ENCODE assay signal across 9 cellular contexts in genomic region chr17:6456914-6457687, GRCh38. TPM values are rescaled to one million over a fixed set of nuclear protein-coding genes. Genes with fewer than 3 reads are reported as not detected.
DNase-seq lines count a peak whose midpoint lies in the region; ATAC-seq and TF ChIP-seq lines count a peak whose summit lies in the region.
"Had no signal": no experiment of that assay in that cellular context is flagged by ENCODE, and none has a peak within 500 bp of the region (broad histone marks: within the 10 kb centered on the region; RNA-seq: fewer than 3 reads in every experiment).

No MANE protein-coding gene starts in this region.

- no peak for ATAC-seq in HG03196 (IDR thresholded peaks at IDR 0.05; ENCODE audit: unreplicated experiment)

- WGBS in adrenal gland, 4 donors, result 52 to 60% (median 55%) methylated on average over 14 of the region's 14 CpGs

- H3K4me3 ChIP-seq in adrenal gland, result no peak overlapping the region
- no peak overlapping the region for H3K4me3 ChIP-seq in kidney epithelial cell (ENCODE audit: low read depth, low read length)

- DNase-seq in A172 (ENCODE audit: low spot score), result peak; percentile 83
- peak; percentile 68 for DNase-seq in HK-2 (ENCODE audit: unreplicated experiment)
- peak; percentile 89 to 96 (median 94) for DNase-seq in adrenal gland
- peak; percentile 18 for DNase-seq in kidney epithelial cell (ENCODE audit: low read depth)
- no peak for DNase-seq in GM19238 (ENCODE audit: insufficient read length, low spot score)
- no peak for DNase-seq in NCI-H2081 (lab: John Stamatoyannopoulos, UW)
- no peak for DNase-seq in NCI-H526 treated with DMSO at 0.1 percent for 48 hours (lab: John Stamatoyannopoulos, UW)
- DNase-seq: stimulated activated CD4-positive, alpha-beta T cell treated with anti-CD3 and anti-CD28 coated beads, Interleukin-2, amount 100 ng/mL, for 24 hours had no signal

- TF ChIP-seq CTCF in adrenal gland (IDR thresholded peaks at IDR 0.05), result no peak
- TF ChIP-seq CTCF in kidney epithelial cell (IDR thresholded peaks at IDR 0.05; ENCODE audit: insufficient read depth, low read length, poor library complexity, severe bottlenecking), result no peak

- intact Hi-C loops in adrenal gland (cut with DNase I), result no loop called here

- peaks cover 18 to 24% of the 10 kb centered on the region in 2 donors for H3K4me1 ChIP-seq in adrenal gland (replicated peaks in 1 of 2)

- no peaks in the 10 kb centered on the region for H3K36me3 ChIP-seq in adrenal gland (replicated peaks in 1 of 2)
- H3K36me3 ChIP-seq in kidney epithelial cell (ENCODE audit: control insufficient read depth, insufficient read depth, low read length), result no peaks in the 10 kb centered on the region

- no peaks in the 10 kb centered on the region for H3K27me3 ChIP-seq in adrenal gland
- peaks cover 8% of the 10 kb centered on the region for H3K27me3 ChIP-seq in kidney epithelial cell (ENCODE audit: control insufficient read depth, insufficient read depth, low read length)

- no peak for TF ChIP-seq POLR2A in adrenal gland (IDR thresholded peaks at IDR 0.05)

- no peaks in the 10 kb centered on the region for H3K9me3 ChIP-seq in adrenal gland (replicated peaks in 1 of 3)

- peak overlapping the region; percentile 74 to 93 (median 87) for H3K27ac ChIP-seq in adrenal gland

RNA-seq across cellular contexts. Expression of gene PIMREG, which starts 12.8 kb away (rescaled TPM):
- 81.2 and 96.3 TPM in 2 replicates for total RNA-seq in A172 (2014; rRNA removed; shearing (Covaris generic))
- 1 to 10 TPM; 1.0 to 7.8 (median 3.9) TPM for total RNA-seq in adrenal gland
- polyA plus RNA-seq in adrenal gland, result 1 to 10 TPM in 1 of 3 donors, under 1 TPM in 2; 0.72 to 1.6 (median 0.98) TPM
- total RNA-seq in kidney epithelial cell, result 6.8 and 10.4 TPM in 2 replicates

RNA-seq across cellular contexts. Expression of gene AIPL1, which starts 22.2 kb away (rescaled TPM):
- not detected in 2 replicates for total RNA-seq in A172 (2014; rRNA removed; shearing (Covaris generic))
- not detected for total RNA-seq in adrenal gland
- polyA plus RNA-seq in adrenal gland, result not detected
- total RNA-seq in kidney epithelial cell, result not detected in 2 replicates

Comparison
In these comparisons a context has a peak if more than half of its experiments do, and no peak if none do; other contexts are left out.
1. DNase-seq: peak in A172 (single experiment), HK-2 (single experiment), adrenal gland (7 of 7) and kidney epithelial cell (single experiment); none in GM19238 (single experiment), NCI-H2081 (0 of 2) and NCI-H526 treated with DMSO at 0.1 percent for 48 hours (single experiment).